In the genomic region with DNA sequence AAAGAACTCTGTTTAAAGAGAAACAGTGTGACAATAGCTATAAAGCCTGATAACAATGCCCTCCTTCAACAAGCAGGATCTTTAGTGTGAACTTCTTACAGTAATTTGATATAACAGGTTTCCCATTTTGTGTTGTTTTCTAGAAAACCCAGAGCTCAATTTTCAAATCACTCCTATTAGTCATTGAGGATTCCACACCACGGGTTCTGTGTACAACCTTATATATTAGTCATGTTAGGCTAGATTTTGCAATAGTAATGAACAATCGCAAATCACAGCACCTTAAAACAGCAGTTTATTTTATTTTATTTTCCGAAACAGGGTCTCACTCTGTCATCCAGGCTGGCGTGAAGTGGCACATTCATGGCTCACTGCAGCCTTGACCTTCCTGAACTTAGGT, we compare ENCODE assay signal across 1 cellular context.
TF ChIP-seq lines count a peak whose summit lies in the region.

No MANE protein-coding gene starts in this region.

TF ChIP-seq in H1, 55 proteins besides CTCF, POLR2A, EP300 and RAD21 (continued from another document):
- TF ChIP-seq ASH2L (IDR thresholded peaks at IDR 0.05; ENCODE audit: low read length) = no peak
- TF ChIP-seq HDAC6 (IDR thresholded peaks at IDR 0.05; ENCODE audit: low read depth, low read length) = no peak
- TF ChIP-seq NRF1 (IDR thresholded peaks at IDR 0.05; ENCODE audit: low read depth, low read length) = no peak
- no peak for TF ChIP-seq CHD2 (IDR thresholded peaks at IDR 0.05; ENCODE audit: low read length)
- TF ChIP-seq PHF8 (conservative IDR thresholded peaks at IDR 0.05; ENCODE audit: low read depth, low read length) = no peak
- no peak for TF ChIP-seq SP4 (IDR thresholded peaks at IDR 0.05; ENCODE audit: low read length)
- no peak for TF ChIP-seq RBBP5 (IDR thresholded peaks at IDR 0.05; ENCODE audit: borderline replicate concordance, low read depth, low read length)
- no peak for TF ChIP-seq ZNF274 (IDR thresholded peaks at IDR 0.05; ENCODE audit: borderline replicate concordance, extremely low read depth, low read length)
- no peak for TF ChIP-seq SP1 (IDR thresholded peaks at IDR 0.05; ENCODE audit: low read depth, low read length)
- TF ChIP-seq EZH2 (IDR thresholded peaks at IDR 0.05; ENCODE audit: low read depth, low read length, severe bottlenecking) = no peak
- no peak for TF ChIP-seq BCL11A (IDR thresholded peaks at IDR 0.05; ENCODE audit: low read depth in 2 of 2, low read length in 2 of 2)
- TF ChIP-seq SIRT6 (IDR thresholded peaks at IDR 0.05; ENCODE audit: low read length) = no peak
- TF ChIP-seq TBP (IDR thresholded peaks at IDR 0.05; ENCODE audit: low read depth, low read length) = no peak
